Comparison of ENCODE assay signal across 1 cellular context in genomic region chr3:173395073-173395411, GRCh38.
TF ChIP-seq lines count a peak whose summit lies in the region.

No MANE protein-coding gene starts in this region.

TF ChIP-seq in GM12878, 131 proteins besides CTCF, POLR2A, EP300 and RAD21 (continued from another document):
- TF ChIP-seq REST (IDR thresholded peaks at IDR 0.05; ENCODE audit: low read depth, low read length) (no peak), CHD4 (IDR thresholded peaks at IDR 0.05) (no peak), ZNF622 (IDR thresholded peaks at IDR 0.05) (no peak), STAT1 (conservative IDR thresholded peaks at IDR 0.05) (no peak)
